1 cellular context compared by ENCODE assay signal in the genomic region with DNA sequence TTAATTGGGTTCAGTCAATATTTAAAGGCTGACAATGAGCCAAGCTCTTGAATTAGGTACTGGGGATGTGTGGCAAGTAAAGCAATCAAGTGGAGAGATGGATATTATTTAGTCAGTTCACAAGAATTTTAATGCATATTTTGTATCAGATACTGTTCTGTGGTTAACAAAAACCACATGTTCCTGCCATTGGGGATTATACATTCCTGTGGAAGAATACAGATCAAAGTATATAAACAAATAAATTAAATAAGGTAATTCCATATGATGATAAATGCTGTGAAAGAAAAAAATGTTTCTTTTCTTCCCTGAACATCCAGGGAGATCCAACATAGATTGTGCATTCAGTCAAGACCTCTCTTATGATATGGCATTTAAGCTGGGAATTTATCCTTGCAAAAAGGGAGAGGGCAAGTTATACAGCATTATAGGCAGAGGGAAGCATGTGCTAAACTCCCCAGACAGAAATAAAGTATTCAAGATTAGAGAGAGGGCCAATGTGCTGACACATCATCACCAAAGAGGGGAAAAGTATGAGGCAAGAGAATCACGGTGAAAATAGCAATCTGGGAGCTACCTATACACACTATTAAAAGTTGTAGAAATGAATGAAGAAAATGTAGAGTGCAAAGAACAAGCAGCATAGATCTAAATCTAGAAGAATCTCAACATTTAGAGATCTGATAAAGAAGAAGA.
TF ChIP-seq lines count a peak whose summit lies in the region.

No MANE protein-coding gene starts in this region.

TF ChIP-seq in SK-N-SH treated with all-trans-retinoic acid at 6 μM for 48 hours, 23 proteins besides CTCF, POLR2A, EP300 and RAD21 (continued from another document):
- TF ChIP-seq, protein P1, sequence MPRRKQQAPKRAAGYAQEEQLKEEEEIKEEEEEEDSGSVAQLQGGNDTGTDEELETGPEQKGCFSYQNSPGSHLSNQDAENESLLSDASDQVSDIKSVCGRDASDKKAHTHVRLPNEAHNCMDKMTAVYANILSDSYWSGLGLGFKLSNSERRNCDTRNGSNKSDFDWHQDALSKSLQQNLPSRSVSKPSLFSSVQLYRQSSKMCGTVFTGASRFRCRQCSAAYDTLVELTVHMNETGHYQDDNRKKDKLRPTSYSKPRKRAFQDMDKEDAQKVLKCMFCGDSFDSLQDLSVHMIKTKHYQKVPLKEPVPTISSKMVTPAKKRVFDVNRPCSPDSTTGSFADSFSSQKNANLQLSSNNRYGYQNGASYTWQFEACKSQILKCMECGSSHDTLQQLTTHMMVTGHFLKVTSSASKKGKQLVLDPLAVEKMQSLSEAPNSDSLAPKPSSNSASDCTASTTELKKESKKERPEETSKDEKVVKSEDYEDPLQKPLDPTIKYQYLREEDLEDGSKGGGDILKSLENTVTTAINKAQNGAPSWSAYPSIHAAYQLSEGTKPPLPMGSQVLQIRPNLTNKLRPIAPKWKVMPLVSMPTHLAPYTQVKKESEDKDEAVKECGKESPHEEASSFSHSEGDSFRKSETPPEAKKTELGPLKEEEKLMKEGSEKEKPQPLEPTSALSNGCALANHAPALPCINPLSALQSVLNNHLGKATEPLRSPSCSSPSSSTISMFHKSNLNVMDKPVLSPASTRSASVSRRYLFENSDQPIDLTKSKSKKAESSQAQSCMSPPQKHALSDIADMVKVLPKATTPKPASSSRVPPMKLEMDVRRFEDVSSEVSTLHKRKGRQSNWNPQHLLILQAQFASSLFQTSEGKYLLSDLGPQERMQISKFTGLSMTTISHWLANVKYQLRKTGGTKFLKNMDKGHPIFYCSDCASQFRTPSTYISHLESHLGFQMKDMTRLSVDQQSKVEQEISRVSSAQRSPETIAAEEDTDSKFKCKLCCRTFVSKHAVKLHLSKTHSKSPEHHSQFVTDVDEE (CRISPR knock-in tag; IDR thresholded peaks at IDR 0.05): 0 out of 2 replicates have a peak, but pooled peaks have one; percentile 17
- TF ChIP-seq TCF4 (CRISPR knock-in tag; IDR thresholded peaks at IDR 0.05; ENCODE audit: borderline replicate concordance): peak; percentile 59; the same call in 1 of the 2 replicates
- TF ChIP-seq RARB (CRISPR knock-in tag; IDR thresholded peaks at IDR 0.05): no peak
- no peak for TF ChIP-seq SNAI2 (CRISPR knock-in tag; IDR thresholded peaks at IDR 0.05)
- TF ChIP-seq ZNF565 (CRISPR knock-in tag; conservative IDR thresholded peaks at IDR 0.05; ENCODE audit: low read depth): no peak
- no peak for TF ChIP-seq OSR1 (CRISPR knock-in tag; IDR thresholded peaks at IDR 0.05)
- peak; percentile 94 for TF ChIP-seq ISL1 (CRISPR knock-in tag; IDR thresholded peaks at IDR 0.05)
- TF ChIP-seq, protein P2, sequence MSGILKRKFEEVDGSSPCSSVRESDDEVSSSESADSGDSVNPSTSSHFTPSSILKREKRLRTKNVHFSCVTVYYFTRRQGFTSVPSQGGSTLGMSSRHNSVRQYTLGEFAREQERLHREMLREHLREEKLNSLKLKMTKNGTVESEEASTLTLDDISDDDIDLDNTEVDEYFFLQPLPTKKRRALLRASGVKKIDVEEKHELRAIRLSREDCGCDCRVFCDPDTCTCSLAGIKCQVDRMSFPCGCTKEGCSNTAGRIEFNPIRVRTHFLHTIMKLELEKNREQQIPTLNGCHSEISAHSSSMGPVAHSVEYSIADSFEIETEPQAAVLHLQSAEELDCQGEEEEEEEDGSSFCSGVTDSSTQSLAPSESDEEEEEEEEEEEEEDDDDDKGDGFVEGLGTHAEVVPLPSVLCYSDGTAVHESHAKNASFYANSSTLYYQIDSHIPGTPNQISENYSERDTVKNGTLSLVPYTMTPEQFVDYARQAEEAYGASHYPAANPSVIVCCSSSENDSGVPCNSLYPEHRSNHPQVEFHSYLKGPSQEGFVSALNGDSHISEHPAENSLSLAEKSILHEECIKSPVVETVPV (CRISPR knock-in tag; IDR thresholded peaks at IDR 0.05): no peak
- no peak for TF ChIP-seq GLIS3 (CRISPR knock-in tag; IDR thresholded peaks at IDR 0.05)
- no peak for TF ChIP-seq ESRRG (CRISPR knock-in tag; IDR thresholded peaks at IDR 0.05)
- no peak for TF ChIP-seq ZNF8 (CRISPR knock-in tag; IDR thresholded peaks at IDR 0.05)
- no peak for TF ChIP-seq TOX (CRISPR knock-in tag; IDR thresholded peaks at IDR 0.05; ENCODE audit: borderline replicate concordance)
- TF ChIP-seq ZFP30 (CRISPR knock-in tag; IDR thresholded peaks at IDR 0.05): no peak
